Comparison of ENCODE assay signal across 23 cellular contexts in genomic region chr15:88505721-88506120, GRCh38. TPM values are rescaled to one million over a fixed set of nuclear protein-coding genes. Genes with fewer than 3 reads are reported as not detected.
A peak's percentile ranks its signal among the peaks of the same experiment; 100 is the strongest.
DNase-seq lines count a peak whose midpoint lies in the region; ATAC-seq and TF ChIP-seq lines count a peak whose summit lies in the region.
"Had no signal": no experiment of that assay in that cellular context is flagged by ENCODE, and none has a peak within 500 bp of the region (broad histone marks: within the 10 kb centered on the region; RNA-seq: fewer than 3 reads in every experiment).

No MANE protein-coding gene starts in this region.

- no peaks in the 10 kb centered on the region for H3K4me1 ChIP-seq in PC-3 (ENCODE audit: insufficient read depth, low read length)
- H3K4me1 ChIP-seq in gastrocnemius medialis = no peaks in the 10 kb centered on the region
- no peaks in the 10 kb centered on the region for H3K4me1 ChIP-seq in breast epithelium
- H3K4me1 ChIP-seq: BE2C, BLaER1 had no signal

- no peaks in the 10 kb centered on the region for H4K20me1 ChIP-seq in PC-3 (ENCODE audit: low read length)
- H4K20me1 ChIP-seq: BLaER1 had no signal

- H3K27ac ChIP-seq in PC-3 (ENCODE audit: low read length) (no peak overlapping the region), gastrocnemius medialis (no peak overlapping the region), breast epithelium (no peak overlapping the region)
- H3K27ac ChIP-seq: BLaER1 had no signal

- no peaks in the 10 kb centered on the region for H3K27me3 ChIP-seq in PC-3 (ENCODE audit: low read length)
- H3K27me3 ChIP-seq in gastrocnemius medialis = no peaks in the 10 kb centered on the region
- H3K27me3 ChIP-seq in breast epithelium = no peaks in the 10 kb centered on the region
- H3K27me3 ChIP-seq: BE2C, BLaER1 had no signal

- CTCF ChIA-PET in PC-3 (lab: Charles Lee) = no interaction called here

- in situ Hi-C loops in gastrocnemius medialis (cut with MboI; ENCODE audit: low sequenced_read_pairs in 4 of 4) = no loop called here

- H3K79me2 ChIP-seq in PC-3 (ENCODE audit: low read length) = no peaks in the 10 kb centered on the region

- H3K4me3 ChIP-seq in PC-3 (ENCODE audit: low read length) (no peak overlapping the region), foreskin fibroblast (ENCODE audit: low read depth in 1 of 2, low read length in 2 of 2) (no peak overlapping the region), gastrocnemius medialis (no peak overlapping the region), breast epithelium (no peak overlapping the region)
- H3K4me3 ChIP-seq: BLaER1, GM12878 had no signal

- H3K36me3 ChIP-seq in PC-3 (ENCODE audit: low read depth, low read length) (no peaks in the 10 kb centered on the region), gastrocnemius medialis (peaks cover 0 to 73% of the 10 kb centered on the region in 2 donors), breast epithelium (no peaks in the 10 kb centered on the region)

- no peaks in the 10 kb centered on the region for H3K9me2 ChIP-seq in PC-3 (replicated peaks; ENCODE audit: low read length)

- no peak for ATAC-seq in PC-3
- ATAC-seq in gastrocnemius medialis = no peak
- ATAC-seq: GM12878 had no signal

- intact Hi-C loops in PC-3 (cut with micrococcal nuclease) (no loop called here), gastrocnemius medialis (cut with DNase I; ENCODE audit: low total_unique reads) (no loop called here), breast epithelium (cut with DNase I; ENCODE audit: low total_unique reads) (no loop called here)

- no TSS peak for BruUV-seq in PC-3 (replicated peaks; lab: Mats Ljungman, UMichigan)

- H2AFZ ChIP-seq in PC-3 (ENCODE audit: low read length) = no peak overlapping the region

- H3K4me2 ChIP-seq in PC-3 (ENCODE audit: low read length) = no peak overlapping the region
- H3K4me2 ChIP-seq: BLaER1 had no signal

- peak; percentile 91 for DNase-seq in HT-29 (ENCODE audit: low spot score)
- DNase-seq in PC-3 = peak; percentile 28
- peak; percentile 6 for DNase-seq in kidney tubule cell (ENCODE audit: low spot score)
- no peak for DNase-seq in foreskin fibroblast
- DNase-seq in gastrocnemius medialis = no peak
- no peak for DNase-seq in breast epithelium (ENCODE audit: low spot score in 2 of 2)
- DNase-seq: 8988T; ACHN; BE2C; C1 segment of cervical spinal cord; CD4-positive, alpha-beta memory T cell; CD4-positive, CD25-positive, alpha-beta regulatory T cell; CD8-positive, alpha-beta memory T cell; COR-L47; DMS 273 treated with DMSO at 0.1 percent for 48 hours; DMS153; DMS53; DMS79; DND-41; EL; GDM1 had no signal

- no peak for TF ChIP-seq POLR2A in gastrocnemius medialis (IDR thresholded peaks at IDR 0.05)
- no peak for TF ChIP-seq POLR2A in breast epithelium (IDR thresholded peaks at IDR 0.05)

- POLR2A ChIA-PET in PC-3 (lab: Charles Lee; ENCODE audit: unreplicated experiment) = interaction anchor here (0.6 kb wide), 1 partner anchor 771 kb away, joined by 19 read pairs; no protein-coding TSS in a partner anchor

- H3K9me3 ChIP-seq in PC-3 (ENCODE audit: low read length) (no peaks in the 10 kb centered on the region), gastrocnemius medialis (no peaks in the 10 kb centered on the region), breast epithelium (no peaks in the 10 kb centered on the region)
- H3K9me3 ChIP-seq: BE2C, BLaER1 had no signal

- no peak overlapping the region for H3K9ac ChIP-seq in PC-3 (ENCODE audit: low read length)
- H3K9ac ChIP-seq: BLaER1 had no signal

- TF ChIP-seq CTCF in PC-3 (conservative IDR thresholded peaks at IDR 0.05; ENCODE audit: low read depth, low read length) (no peak), foreskin fibroblast (IDR thresholded peaks at IDR 0.05; ENCODE audit: low read depth, low read length) (no peak), gastrocnemius medialis (IDR thresholded peaks at IDR 0.05 in 4 of 5, conservative IDR thresholded peaks at IDR 0.05 in 1 of 5) (no peak), breast epithelium (IDR thresholded peaks at IDR 0.05) (no peak)

- H3F3A ChIP-seq in PC-3 (ENCODE audit: low read length, unreplicated experiment) = no peaks in the 10 kb centered on the region

RNA-seq across cellular contexts. Expression of gene MRPS11, which starts 38.2 kb away (rescaled TPM):
- total RNA-seq in HT-29 (2014; rRNA removed; shearing (Covaris generic)) = 92.3 and 122 TPM in 2 replicates
- 76.0 and 92.7 TPM in 2 replicates for total RNA-seq in PC-3 (2014; rRNA removed)
- 10 to 100 TPM; 33.5 to 47.8 (median 45.2) TPM for total RNA-seq in gastrocnemius medialis
- total RNA-seq in breast epithelium = 10 to 100 TPM; 23.4 to 26.7 (median 25.6) TPM

RNA-seq across cellular contexts. Expression of gene MRPL46, which starts 38.5 kb away (rescaled TPM):
- 33.7 and 47.3 TPM in 2 replicates for total RNA-seq in HT-29 (2014; rRNA removed; shearing (Covaris generic))
- total RNA-seq in PC-3 (2014; rRNA removed) (33.9 and 42.7 TPM in 2 replicates), gastrocnemius medialis (10 to 100 TPM; 36.2 to 48.9 (median 44.6) TPM), breast epithelium (10 to 100 TPM; 19.0 to 25.0 (median 20.8) TPM)

RNA-seq across cellular contexts. Expression of gene DET1, which starts 40.8 kb away (rescaled TPM):
- total RNA-seq in HT-29 (2014; rRNA removed; shearing (Covaris generic)) = 8.5 and 9.3 TPM in 2 replicates
- total RNA-seq in PC-3 (2014; rRNA removed) = 1.5 and 1.6 TPM in 2 replicates
- total RNA-seq in gastrocnemius medialis = 1 to 10 TPM; 4.1 to 8.4 (median 6.4) TPM
- 10 to 100 TPM in 2 of 3 donors, 1 to 10 TPM in 1; 7.2 to 19.6 (median 12.1) TPM for total RNA-seq in breast epithelium

Comparison
In these comparisons a context has a peak if more than half of its experiments do, and no peak if none do; other contexts are left out.
1. DNase-seq: peak in HT-29 (single experiment), PC-3 (single experiment) and kidney tubule cell (single experiment); none in foreskin fibroblast (0 of 2), gastrocnemius medialis (0 of 2) and breast epithelium (0 of 2).